Comparison of ENCODE assay signal across 8 cellular contexts in genomic region chrX:103918584-103919335, GRCh38. TPM values are rescaled to one million over a fixed set of nuclear protein-coding genes. Genes with fewer than 3 reads are reported as not detected.
DNase-seq lines count a peak whose midpoint lies in the region; ATAC-seq and TF ChIP-seq lines count a peak whose summit lies in the region.

No MANE protein-coding gene starts in this region.

- H3K4me3 ChIP-seq in lower leg skin (ENCODE audit: low read depth, poor library complexity, severe bottlenecking), result peak overlapping the region; percentile 25

- TF ChIP-seq CTCF in lower leg skin (IDR thresholded peaks at IDR 0.05), result no peak

- TF ChIP-seq POLR2A in lower leg skin (IDR thresholded peaks at IDR 0.05), result no peak

- peak; percentile 34 to 42 for DNase-seq in AML-193 (lab: John Stamatoyannopoulos, UW)
- peak; percentile 56 for DNase-seq in NCI-H2196 (lab: John Stamatoyannopoulos, UW; ENCODE audit: unreplicated experiment)
- peak; percentile 36 to 38 for DNase-seq in activated CD4-positive, alpha-beta T cell treated with anti-CD3 and anti-CD28 coated beads for 4 hours
- peak; percentile 71 for DNase-seq in dermis blood vessel endothelial cell
- peak; percentile 27 to 91 for DNase-seq in lower leg skin (ENCODE audit: low spot score in 2 of 2)
- peak; percentile 34 to 46 for DNase-seq in stimulated activated CD4-positive, alpha-beta T cell treated with anti-CD3 and anti-CD28 coated beads, Interleukin-4, amount 100 ng/mL, for 48 hours (ENCODE audit: low read depth in 2 of 2)

- ATAC-seq in GM18873 (IDR thresholded peaks at IDR 0.05; ENCODE audit: low FRiP score, unreplicated experiment), result peak; percentile 69
- peak; percentile 63 for ATAC-seq in HG03095 (IDR thresholded peaks at IDR 0.05; ENCODE audit: unreplicated experiment)

- 0 to 33% methylated on average over 12 to 63 of the region's 65 CpGs for WGBS in lower leg skin, 2 donors

- intact Hi-C loops in lower leg skin (cut with DNase I; ENCODE audit: low total_unique reads), result no loop called here

RNA-seq across cellular contexts. Expression of gene TMSB15B, which starts 43.7 kb away (rescaled TPM):
- total RNA-seq in dermis blood vessel endothelial cell (2.8 and 6.5 TPM in 2 replicates), lower leg skin (10 to 100 TPM in 1 of 4 donors, 1 to 10 TPM in 2, not detected in 1; 1.1 to 12.1 (median 2.9) TPM)

Comparison
In these comparisons a context has a peak if more than half of its experiments do, and no peak if none do; other contexts are left out.
1. Peak in every context shown above with its lines: DNase-seq, ATAC-seq and H3K4me3 ChIP-seq.